Comparison of ENCODE assay signal across 7 cellular contexts in the genomic region with DNA sequence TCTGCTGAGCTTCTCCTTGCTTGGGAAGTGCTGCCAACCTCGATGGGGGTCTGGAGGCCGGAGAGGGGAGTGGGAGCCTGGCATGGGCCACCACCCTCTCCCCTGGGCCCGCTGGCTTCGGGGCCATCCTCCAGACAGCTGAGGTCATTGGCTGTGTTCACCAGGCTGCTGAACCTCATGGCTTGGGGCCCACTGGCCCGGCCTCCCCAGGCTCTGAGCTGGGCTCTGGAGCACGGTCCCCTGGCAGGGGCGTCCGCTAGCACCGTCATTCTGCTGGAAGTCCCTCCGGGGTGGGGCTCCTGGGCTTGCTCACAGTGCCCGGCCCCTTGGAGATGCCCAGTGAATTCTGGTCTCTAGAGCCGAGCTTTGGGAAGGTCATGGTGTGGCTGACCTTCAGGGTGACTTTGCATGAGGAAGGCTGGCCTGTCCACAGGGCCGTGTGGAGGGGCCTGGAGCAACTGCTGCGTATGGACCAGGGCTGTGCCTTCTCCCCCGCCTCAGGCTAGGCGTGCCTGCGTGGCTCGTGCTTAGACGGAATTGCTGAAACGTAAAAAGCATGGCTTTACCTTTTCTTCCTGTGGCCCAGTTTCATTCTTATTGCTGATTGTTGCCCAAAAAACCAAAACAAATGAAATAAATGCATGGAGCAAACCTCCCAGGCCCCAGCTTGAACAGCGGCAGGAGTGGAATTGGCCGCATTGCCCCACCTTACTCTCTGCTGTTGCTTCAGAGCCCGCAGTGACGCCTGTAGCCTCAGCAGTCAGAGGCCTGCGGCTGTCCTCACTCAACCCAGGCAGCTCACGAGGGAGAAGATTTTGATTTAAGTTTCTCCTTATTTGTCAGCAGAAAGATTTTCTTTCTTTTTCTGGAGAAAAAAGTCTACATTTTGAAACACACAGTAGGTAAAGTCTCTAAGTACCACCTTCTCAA.
DNase-seq lines count a peak whose midpoint lies in the region; ATAC-seq, FAIRE-seq and TF ChIP-seq lines count a peak whose summit lies in the region.
"Not testable (repeated sequence)": the region's sequence is repeated elsewhere in the genome, so short reads cannot be mapped to it uniquely, and the experiment has no call there.

No MANE protein-coding gene starts in this region.

- not testable (repeated sequence) for H2AFZ ChIP-seq in GM12878 (ENCODE audit: control insufficient read depth, low read depth, low read length); osteoblast (ENCODE audit: low read length)

- peak overlapping the region in 8 of 11 experiments; percentile 18 to 59 (median 46); a peak in 12 of 22 replicates for H3K9ac ChIP-seq in BLaER1 treated with 17β-estradiol and CSF1 and Interleukin-3, amounts not matched to agents 10 nM and 100 nM
- H3K9ac ChIP-seq in GM12878 (ENCODE audit: control insufficient read depth, insufficient read depth, low read length): not testable (repeated sequence)
- H3K9ac ChIP-seq in subcutaneous abdominal adipose tissue (ENCODE audit: low read length in 5 of 5): peak overlapping the region in 1 of 5 donors; percentile 62

- TF ChIP-seq EP300 in GM12878 (IDR thresholded peaks at IDR 0.05; ENCODE audit: borderline replicate concordance in 1 of 2, control insufficient read depth in 1 of 2, low read depth in 2 of 2, low read length in 2 of 2): not testable (repeated sequence)

- H3K79me2 ChIP-seq in GM12878 (ENCODE audit: control insufficient read depth, insufficient read depth, low read length); osteoblast (ENCODE audit: insufficient read depth, low read length): not testable (repeated sequence)

- POLR2A ChIA-PET in GM12878 (lab: Charles Lee): not testable (repeated sequence)

- peak; percentile 84 for FAIRE-seq in GM12878 (lab: Jason Lieb, UNC)

- peak overlapping the region in 9 of 11 experiments; percentile 25 to 98 (median 72); a peak in 17 of 22 replicates for H3K27ac ChIP-seq in BLaER1 treated with 17β-estradiol and CSF1 and Interleukin-3, amounts not matched to agents 10 nM and 100 nM
- H3K27ac ChIP-seq in GM12878 (ENCODE audit: control insufficient read depth, insufficient read depth); osteoblast (ENCODE audit: low read depth, low read length): not testable (repeated sequence)
- peak overlapping the region; percentile 22 for H3K27ac ChIP-seq in right cardiac atrium (ENCODE audit: low read length)
- peak overlapping the region; percentile 69 for H3K27ac ChIP-seq in subcutaneous abdominal adipose tissue (ENCODE audit: low read depth, low read length)

- peak overlapping the region in 3 of 11 experiments; percentile 9 to 35 (median 33); a peak in 6 of 22 replicates for H3K4me2 ChIP-seq in BLaER1 treated with 17β-estradiol and CSF1 and Interleukin-3, amounts not matched to agents 10 nM and 100 nM
- H3K4me2 ChIP-seq in GM12878 (ENCODE audit: control insufficient read depth, insufficient read depth); osteoblast (ENCODE audit: insufficient read depth, low read length): not testable (repeated sequence)

- H4K20me1 ChIP-seq in BLaER1 treated with 17β-estradiol and CSF1 and Interleukin-3, amounts not matched to agents 10 nM and 100 nM: peaks cover 0 to 28% (median 0%) of the 10 kb centered on the region in 11 experiments; a peak in 3 of 22 replicates
- H4K20me1 ChIP-seq in GM12878 (ENCODE audit: control insufficient read depth, insufficient read depth): not testable (repeated sequence)
- H4K20me1 ChIP-seq in osteoblast (ENCODE audit: insufficient read depth, low read length): peaks cover 19% of the 10 kb centered on the region

- intact Hi-C loops in GM12878 (cut with micrococcal nuclease; ENCODE audit: unreplicated experiment); right cardiac atrium (cut with DNase I): not testable (repeated sequence)

- not testable (repeated sequence) for TF ChIP-seq CTCF in GM12878 (IDR thresholded peaks at IDR 0.05 in 2 of 3, conservative IDR thresholded peaks at IDR 0.05 in 1 of 3; ENCODE audit: control insufficient read depth in 2 of 3, extremely low read depth in 1 of 3, insufficient read depth in 1 of 3, low read depth in 3 of 3, low read length in 3 of 3); fibroblast of the aortic adventitia (IDR thresholded peaks at IDR 0.05; ENCODE audit: insufficient read depth, low read length); osteoblast (IDR thresholded peaks at IDR 0.05; ENCODE audit: extremely low read depth, low read depth, low read length)

- SMC1A ChIA-PET in GM12878 (lab: Charles Lee; ENCODE audit: uncharacterized antibody, unreplicated experiment): not testable (repeated sequence)

- RAD21 ChIA-PET in GM12878 (lab: Charles Lee; ENCODE audit: unreplicated experiment): not testable (repeated sequence)

- H3K9me3 ChIP-seq in BLaER1 treated with 17β-estradiol and CSF1 and Interleukin-3, amounts not matched to agents 10 nM and 100 nM (replicated peaks in 1 of 11); GM12878 (replicated peaks; ENCODE audit: control insufficient read depth, insufficient read depth, low read length); right cardiac atrium (ENCODE audit: control insufficient read depth, low read length); osteoblast (ENCODE audit: low read depth, low read length); subcutaneous abdominal adipose tissue (ENCODE audit: control insufficient read depth in 5 of 5, low read length in 5 of 5): not testable (repeated sequence)

- H3K4me1 ChIP-seq in BLaER1 treated with 17β-estradiol and CSF1 and Interleukin-3, amounts not matched to agents 10 nM and 100 nM: peaks cover 33 to 55% (median 44%) of the 10 kb centered on the region in 10 experiments
- H3K4me1 ChIP-seq in GM12878 (ENCODE audit: control insufficient read depth, insufficient read depth, low read length); right cardiac atrium (ENCODE audit: control insufficient read depth, insufficient read depth, low read length): not testable (repeated sequence)
- H3K4me1 ChIP-seq in osteoblast (ENCODE audit: insufficient read depth, low read length) (peaks cover 13% of the 10 kb centered on the region), subcutaneous abdominal adipose tissue (ENCODE audit: control insufficient read depth in 5 of 5, insufficient read depth in 5 of 5, low read length in 5 of 5) (peaks cover 0 to 38% (median 23%) of the 10 kb centered on the region in 5 donors)

- not testable (repeated sequence) for TF ChIP-seq POLR2A in GM12878 (IDR thresholded peaks at IDR 0.05; ENCODE audit: low read depth, low read length)

- H3K36me3 ChIP-seq in BLaER1 treated with 17β-estradiol and CSF1 and Interleukin-3, amounts not matched to agents 10 nM and 100 nM: peaks cover 6 to 61% (median 47%) of the 10 kb centered on the region in 11 experiments; a peak in 19 of 22 replicates
- H3K36me3 ChIP-seq in GM12878 (ENCODE audit: control insufficient read depth in 2 of 2, insufficient read depth in 2 of 2, low read length in 1 of 2); osteoblast (ENCODE audit: insufficient read depth, low read length): not testable (repeated sequence)
- peaks cover 0 to 51% (median 13%) of the 10 kb centered on the region in 5 donors for H3K36me3 ChIP-seq in subcutaneous abdominal adipose tissue (ENCODE audit: control insufficient read depth in 5 of 5, insufficient read depth in 5 of 5, low read length in 5 of 5)

- ATAC-seq in GM12878: not testable (repeated sequence)
- ATAC-seq in right cardiac atrium: peak in 1 of 2 donors; percentile 5

- in situ Hi-C loops in GM12878 (cut with MboI): not testable (repeated sequence)

- DNase-seq in MV-4-11 (lab: John Stamatoyannopoulos, UW): peak; percentile 9
- not testable (repeated sequence) for DNase-seq in GM12878 (ENCODE audit: low read depth, low spot score)
- DNase-seq in fibroblast of the aortic adventitia (ENCODE audit: low read depth): peak; percentile 57
- DNase-seq in right cardiac atrium: peak; percentile 61 to 76 (median 64)
- DNase-seq in osteoblast (ENCODE audit: insufficient read length, low spot score, missing footprints): peak; percentile 74

- not testable (repeated sequence) for H3K4me3 ChIP-seq in BLaER1 treated with 17β-estradiol and CSF1 and Interleukin-3, amounts not matched to agents 10 nM and 100 nM; GM12878; fibroblast of the aortic adventitia (ENCODE audit: low read depth, low read length); right cardiac atrium (ENCODE audit: low read length); osteoblast (ENCODE audit: insufficient read depth, low read length); subcutaneous abdominal adipose tissue (ENCODE audit: low read depth in 1 of 5, low read length in 5 of 5)

- H3K27me3 ChIP-seq in BLaER1 treated with 17β-estradiol and CSF1 and Interleukin-3, amounts not matched to agents 10 nM and 100 nM; GM12878 (replicated peaks in 1 of 2; ENCODE audit: control insufficient read depth in 2 of 2, insufficient read depth in 2 of 2, low read length in 1 of 2); right cardiac atrium (ENCODE audit: control insufficient read depth, insufficient read depth); osteoblast (ENCODE audit: insufficient read depth, low read length); subcutaneous abdominal adipose tissue (ENCODE audit: control insufficient read depth in 5 of 5, insufficient read depth in 4 of 5, low read length in 5 of 5): not testable (repeated sequence)

- CTCF ChIA-PET in GM12878 (lab: Yijun Ruan, JAX): not testable (repeated sequence)

- WGBS in GM12878 (ENCODE audit: insufficient coverage, insufficient replicate concordance, low lambda C conversion rate, missing lambda C conversion rate): 96% methylated on average over 26 of the region's 26 CpGs
- WGBS in right cardiac atrium: 81% methylated on average over 26 of the region's 26 CpGs

- BruUV-seq in GM12878 (replicated peaks; lab: Mats Ljungman, UMichigan): not testable (repeated sequence)

- not testable (repeated sequence) for TF ChIP-seq RAD21 in GM12878 (IDR thresholded peaks at IDR 0.05; ENCODE audit: insufficient read depth, low read depth, low read length)
